ENCODE assay signal across 17 cellular contexts in the genomic region with DNA sequence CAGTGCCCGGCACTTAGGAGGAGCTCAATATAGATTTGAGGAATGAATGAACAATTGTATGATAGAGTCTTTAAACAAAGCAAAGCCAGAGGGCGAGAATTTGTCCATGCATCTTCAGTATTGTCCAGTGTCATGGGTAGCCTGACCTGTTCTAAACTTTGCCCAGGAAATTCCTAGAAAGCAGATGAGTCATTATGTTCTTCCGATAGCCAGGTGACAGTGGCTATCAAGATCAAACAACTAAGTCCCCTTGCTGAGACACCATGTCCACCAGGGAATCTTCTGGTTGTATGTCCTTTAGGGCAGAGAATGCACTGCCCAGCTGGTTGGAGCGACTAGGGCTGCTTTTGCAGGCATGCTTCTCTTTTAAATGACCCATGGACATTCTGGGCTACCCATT. TPM values are rescaled to one million over a fixed set of nuclear protein-coding genes. Genes with fewer than 3 reads are reported as not detected.
DNase-seq lines count a peak whose midpoint lies in the region; ATAC-seq and TF ChIP-seq lines count a peak whose summit lies in the region.
"Had no signal": no experiment of that assay in that cellular context is flagged by ENCODE, and none has a peak within 500 bp of the region (broad histone marks: within the 10 kb centered on the region; RNA-seq: fewer than 3 reads in every experiment).

No MANE protein-coding gene starts in this region.

- H3K4me3 ChIP-seq in LNCaP clone FGC (ENCODE audit: low read depth, low read length) (no peak overlapping the region), colonic mucosa (no peak overlapping the region)
- H3K4me3 ChIP-seq: GM23248 had no signal

- DNase-seq in COLO829 (ENCODE audit: low spot score) (peak; percentile 17), LNCaP clone FGC (ENCODE audit: low read depth) (peak; percentile 46), SW480 (ENCODE audit: low spot score) (peak; percentile 29), kidney tubule cell (ENCODE audit: low spot score) (peak; percentile 24), NAMALWA (ENCODE audit: low spot score) (no peak), NOMO-1 treated with DMSO at 0.1 percent for 48 hours (lab: John Stamatoyannopoulos, UW; ENCODE audit: unreplicated experiment) (no peak), colonic mucosa (no peak)
- DNase-seq: 8988T; BE2C; C1 segment of cervical spinal cord; CD4-positive, CD25-positive, alpha-beta regulatory T cell; GM23248; HCEC 1CT; HFFc6; KG1 had no signal

- intact Hi-C loops in colonic mucosa (cut with DNase I), result no loop called here

- no peaks in the 10 kb centered on the region for H3K9me3 ChIP-seq in colonic mucosa
- H3K9me3 ChIP-seq: BE2C had no signal

- no peak overlapping the region for H3K9ac ChIP-seq in colonic mucosa (ENCODE audit: low read depth in 2 of 2, low read length in 2 of 2)
- H3K9ac ChIP-seq: GM23248 had no signal

- TF ChIP-seq CTCF in LNCaP clone FGC (IDR thresholded peaks at IDR 0.05; ENCODE audit: control insufficient read depth, extremely low read depth, insufficient read depth) (no peak), colonic mucosa (IDR thresholded peaks at IDR 0.05) (no peak)

- no peaks in the 10 kb centered on the region for H3K27me3 ChIP-seq in colonic mucosa

- no peaks in the 10 kb centered on the region for H3K36me3 ChIP-seq in colonic mucosa
- H3K36me3 ChIP-seq: BE2C had no signal

- H3K27ac ChIP-seq in colonic mucosa, result no peak overlapping the region
- H3K27ac ChIP-seq: GM23248 had no signal

- ATAC-seq in GM19395 (IDR thresholded peaks at IDR 0.05; ENCODE audit: unreplicated experiment), result no peak

- H3K4me1 ChIP-seq in colonic mucosa, result no peaks in the 10 kb centered on the region
- H3K4me1 ChIP-seq: BE2C had no signal

RNA-seq across cellular contexts. Expression of a gene that starts 1.8 kb away (rescaled TPM):
- total RNA-seq in colonic mucosa, result not detected
- total RNA-seq: CD4-positive, CD25-positive, alpha-beta regulatory T cell; GM23248; H4; HFFc6 had no signal

RNA-seq across cellular contexts. Expression of a gene that starts 58.1 kb away (rescaled TPM):
- total RNA-seq in colonic mucosa, result 1 to 10 TPM in 1 of 2 donors, under 1 TPM in 1; 0.57 to 1.2 TPM
- total RNA-seq: CD4-positive, CD25-positive, alpha-beta regulatory T cell had no signal

Comparison
In these comparisons a context has a peak if more than half of its experiments do, and no peak if none do; other contexts are left out.
1. DNase-seq: peak in COLO829 (single experiment), LNCaP clone FGC (single experiment), SW480 (single experiment) and kidney tubule cell (single experiment); none in NAMALWA (single experiment), NOMO-1 treated with DMSO at 0.1 percent for 48 hours (single experiment) and colonic mucosa (single experiment).